In the genomic region with DNA sequence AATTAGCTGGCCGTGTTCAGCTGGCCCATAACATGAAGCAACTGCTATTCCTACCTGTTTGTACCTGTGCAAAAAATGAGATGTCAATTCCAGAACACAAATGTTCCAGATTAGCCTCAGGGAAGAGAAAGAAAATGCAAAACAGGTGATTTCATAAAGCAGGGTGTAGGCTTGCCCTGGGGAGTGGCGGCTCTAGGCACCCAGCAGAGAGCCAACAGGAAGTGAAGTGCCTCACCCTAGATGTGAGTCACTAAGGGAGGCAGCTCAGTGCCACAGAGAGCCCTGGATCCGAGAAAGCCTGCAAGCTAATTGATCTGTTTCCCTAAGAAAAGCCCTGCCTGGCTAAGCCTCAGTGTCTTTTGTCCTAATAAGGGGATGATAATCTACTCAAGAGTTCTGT, we compare ENCODE assay signal across 8 cellular contexts.
A peak's percentile ranks its signal among the peaks of the same experiment; 100 is the strongest.
DNase-seq lines count a peak whose midpoint lies in the region; ATAC-seq and TF ChIP-seq lines count a peak whose summit lies in the region.

No MANE protein-coding gene starts in this region.

- H3K27ac Mint-ChIP-seq in T-helper 17 cell (peak overlapping the region; percentile 85), type B pancreatic cell (peak overlapping the region; percentile 93)

- H3K4me3 ChIP-seq in A673 (ENCODE audit: low read depth, low read length, poor library complexity, severe bottlenecking) (no peak overlapping the region), esophagus muscularis mucosa (no peak overlapping the region)

- H3K27me3 Mint-ChIP-seq in T-helper 17 cell, result peaks cover 15% of the 10 kb centered on the region
- no peaks in the 10 kb centered on the region for H3K27me3 Mint-ChIP-seq in type B pancreatic cell

- ATAC-seq in GM18868 (IDR thresholded peaks at IDR 0.05; ENCODE audit: unreplicated experiment), result peak; percentile 94
- ATAC-seq in HG03442 (IDR thresholded peaks at IDR 0.05; ENCODE audit: unreplicated experiment), result peak; percentile 96
- peak; percentile 92 for ATAC-seq in T-helper 17 cell
- no peak for ATAC-seq in GM19452 (IDR thresholded peaks at IDR 0.05; ENCODE audit: unreplicated experiment)

- peaks cover 17% of the 10 kb centered on the region for H3K9me3 Mint-ChIP-seq in type B pancreatic cell

- peak overlapping the region; percentile 62 for H3K27ac ChIP-seq in A673 (ENCODE audit: low read depth, low read length, poor library complexity, severe bottlenecking)
- H3K27ac ChIP-seq in esophagus muscularis mucosa (replicated peaks in 1 of 4), result no peak overlapping the region

- peaks cover 3% of the 10 kb centered on the region for H3K36me3 Mint-ChIP-seq in T-helper 17 cell (ENCODE audit: low read depth)
- H3K36me3 Mint-ChIP-seq in type B pancreatic cell, result peaks cover 61% of the 10 kb centered on the region

- peaks cover 18% of the 10 kb centered on the region for H3K4me1 Mint-ChIP-seq in T-helper 17 cell
- peaks cover 25% of the 10 kb centered on the region for H3K4me1 Mint-ChIP-seq in type B pancreatic cell (ENCODE audit: unreplicated experiment)

- TF ChIP-seq POLR2A in esophagus muscularis mucosa (IDR thresholded peaks at IDR 0.05; ENCODE audit: low read depth), result no peak

- POLR2A ChIA-PET in A673 (lab: Charles Lee; ENCODE audit: low non-redundant PET), result no interaction called here

- no peak for TF ChIP-seq CTCF in A673 (conservative IDR thresholded peaks at IDR 0.05; ENCODE audit: low read depth, low read length)
- TF ChIP-seq CTCF in type B pancreatic cell (conservative IDR thresholded peaks at IDR 0.05), result no peak
- TF ChIP-seq CTCF in esophagus muscularis mucosa (IDR thresholded peaks at IDR 0.05), result no peak

- H3K36me3 ChIP-seq in A673 (ENCODE audit: insufficient read depth, low read length, poor library complexity, severe bottlenecking) (peaks cover 38% of the 10 kb centered on the region), esophagus muscularis mucosa (peaks cover 0 to 22% (median 0%) of the 10 kb centered on the region in 4 donors)

- H3K4me3 Mint-ChIP-seq in T-helper 17 cell (no peak overlapping the region), type B pancreatic cell (peak overlapping the region; percentile 29)

- CTCF ChIA-PET in A673 (lab: Charles Lee), result interaction anchor here (0.6 kb wide), 1 partner anchor 94 kb away, joined by 3 read pairs; no protein-coding TSS in a partner anchor

- peaks cover 8% of the 10 kb centered on the region for H3K9me3 ChIP-seq in A673 (ENCODE audit: low read depth, low read length, poor library complexity, severe bottlenecking)
- no peaks in the 10 kb centered on the region for H3K9me3 ChIP-seq in T-helper 17 cell (ENCODE audit: control insufficient read depth, low read length, poor library complexity, severe bottlenecking)
- H3K9me3 ChIP-seq in esophagus muscularis mucosa, result no peaks in the 10 kb centered on the region

- intact Hi-C loops in A673 (cut with micrococcal nuclease; ENCODE audit: unreplicated experiment) (no loop called here), esophagus muscularis mucosa (cut with DNase I) (no loop called here)

- DNase-seq in A673 (ENCODE audit: low spot score) (peak; percentile 95), T-helper 17 cell (no peak), glomerular visceral epithelial cell (ENCODE audit: extremely low spot score) (peak; percentile 75), type B pancreatic cell (ENCODE audit: extremely low spot score, unreplicated experiment) (no peak), esophagus muscularis mucosa (ENCODE audit: extremely low spot score) (no peak)

- TF ChIP-seq EP300 in esophagus muscularis mucosa (IDR thresholded peaks at IDR 0.05), result no peak

- BruUV-seq in A673 (replicated peaks; lab: Mats Ljungman, UMichigan), result no TSS peak

- peaks cover 41% of the 10 kb centered on the region for H3K4me1 ChIP-seq in A673 (ENCODE audit: insufficient read depth, low read length, poor library complexity, severe bottlenecking)
- H3K4me1 ChIP-seq in esophagus muscularis mucosa, result peaks cover 0 to 15% (median 6%) of the 10 kb centered on the region in 4 donors

- H3K27me3 ChIP-seq in A673 (replicated peaks; ENCODE audit: insufficient read depth, low read depth, low read length, poor library complexity) (no peaks in the 10 kb centered on the region), esophagus muscularis mucosa (no peaks in the 10 kb centered on the region)

- 55% methylated on average over 3 of the region's 3 CpGs for WGBS in esophagus muscularis mucosa

Comparison
In these comparisons a context has a peak if more than half of its experiments do, and no peak if none do; other contexts are left out.
1. DNase-seq: peak in A673 (single experiment) and glomerular visceral epithelial cell (single experiment); none in T-helper 17 cell (0 of 3), type B pancreatic cell (single experiment) and esophagus muscularis mucosa (single experiment).